In genomic region chr12:9590441-9590840, GRCh38 we compare ENCODE assay signal across 12 cellular contexts. TPM values are rescaled to one million over a fixed set of nuclear protein-coding genes. Genes with fewer than 3 reads are reported as not detected.
"Had no signal": no experiment of that assay in that cellular context is flagged by ENCODE, and none has a peak within 500 bp of the region (broad histone marks: within the 10 kb centered on the region; RNA-seq: fewer than 3 reads in every experiment).

No MANE protein-coding gene starts in this region.

- H3K36me3 ChIP-seq: HAP-1 had no signal

- H3K4me3 ChIP-seq: GM23248, GM23338, HAP-1 had no signal

- FAIRE-seq: H1, H54 had no signal

- H3K9ac ChIP-seq: GM23248 had no signal

- H3K4me2 ChIP-seq: GM23338 had no signal

- H3K9me3 ChIP-seq: HAP-1 had no signal

- H3K4me1 ChIP-seq: HAP-1 had no signal

- H2AFZ ChIP-seq: GM23248, GM23338 had no signal

- H3K27ac ChIP-seq: GM23248 had no signal

- ATAC-seq: GM23338, HCT116 had no signal

- DNase-seq: GM23248, GOT3, H7, H9, HCEC 1CT, HFFc6 had no signal

RNA-seq across cellular contexts. Expression of gene KLRB1, which starts 17.3 kb away (rescaled TPM):
- total RNA-seq: GM23248, GM23338, H1, H4, H7, HFFc6 had no signal
- polyA plus RNA-seq: GM23248, H1 had no signal
